ENCODE assay signal across 32 cellular contexts in the genomic region with DNA sequence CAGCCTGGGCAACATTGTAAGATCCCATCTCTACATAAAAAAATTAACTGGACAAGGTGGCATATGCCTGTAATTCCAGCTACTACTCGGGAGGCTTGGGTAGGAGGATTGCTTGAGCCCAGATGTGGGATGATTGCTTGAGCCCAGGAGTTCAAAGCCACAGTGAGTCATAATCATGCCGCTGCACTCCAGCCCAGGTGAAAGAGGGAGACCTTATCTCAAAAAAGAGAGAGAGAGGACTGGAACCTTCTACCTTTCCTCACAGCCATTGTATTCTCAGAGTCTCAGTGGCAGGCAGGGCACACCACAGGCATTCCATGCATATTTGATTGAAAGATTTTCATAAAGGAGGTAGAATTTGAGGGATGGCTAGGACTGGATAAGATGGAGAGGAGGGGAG.
"Had no signal": no experiment of that assay in that cellular context is flagged by ENCODE, and none has a peak within 500 bp of the region (broad histone marks: within the 10 kb centered on the region; RNA-seq: fewer than 3 reads in every experiment).

No MANE protein-coding gene starts in this region.

- H3K4me2 ChIP-seq: smooth muscle cell had no signal

- H3K27me3 ChIP-seq: cardiac muscle cell, colonic mucosa, right atrium auricular region, tibial nerve, uterus had no signal

- H3K27me3 Mint-ChIP-seq: activated naive CD8-positive, alpha-beta T cell; brain had no signal

- H3K36me3 ChIP-seq: cardiac muscle cell, colonic mucosa, esophagus squamous epithelium, right atrium auricular region, suprapubic skin, tibial nerve, uterus had no signal

- H3K27ac Mint-ChIP-seq: activated naive CD8-positive, alpha-beta T cell; activated T-cell treated with anti-CD3 and anti-CD28 coated beads, Interleukin-2, amount 50 U/mL, for 72 hours; brain; T-helper 1 cell treated with Interleukin-12 subunit alpha and Interleukin-12 subunit beta and Interleukin-4 antibody, amounts not matched to agents 30 μg/mL and 1 μg/mL, for 36 hours had no signal

- H3K79me2 ChIP-seq: parathyroid adenoma had no signal

- H3K4me1 ChIP-seq: colonic mucosa, esophagus squamous epithelium, parathyroid adenoma, right atrium auricular region, suprapubic skin, tibial nerve, uterus had no signal

- H3K9me3 ChIP-seq: colonic mucosa, esophagus squamous epithelium, right atrium auricular region, suprapubic skin, tibial nerve, uterus had no signal

- H3K27ac ChIP-seq: cardiac muscle cell, colonic mucosa, epithelial cell of prostate, esophagus squamous epithelium, parathyroid adenoma, right atrium auricular region, suprapubic skin, tibial nerve, uterus, VCaP had no signal

- H3K4me3 Mint-ChIP-seq: activated naive CD8-positive, alpha-beta T cell; activated T-cell treated with anti-CD3 and anti-CD28 coated beads, Interleukin-2, amount 50 U/mL, for 72 hours; brain; naive thymus-derived CD4-positive, alpha-beta T cell; T-helper 1 cell treated with Interleukin-12 subunit alpha and Interleukin-12 subunit beta and Interleukin-4 antibody, amounts not matched to agents 30 μg/mL and 1 μg/mL, for 36 hours had no signal

- H3K4me3 ChIP-seq: cardiac muscle cell, colonic mucosa, esophagus squamous epithelium, right atrium auricular region, smooth muscle cell, suprapubic skin, tibial nerve, uterus had no signal

- ATAC-seq: activated T-cell treated with anti-CD3 and anti-CD28 coated beads, Interleukin-2, amount 50 U/mL, for 72 hours; left cardiac atrium; naive thymus-derived CD4-positive, alpha-beta T cell had no signal

- H3K36me3 Mint-ChIP-seq: brain; naive thymus-derived CD4-positive, alpha-beta T cell had no signal

- DNase-seq: activated CD4-positive, alpha-beta T cell treated with anti-CD3 and anti-CD28 coated beads for 4 hours; activated CD4-positive, alpha-beta T cell treated with anti-CD3 and anti-CD28 coated beads, Interleukin-2, amount 50 U/mL, for 4 hours; activated naive CD4-positive, alpha-beta T cell; activated T-cell treated with anti-CD3 and anti-CD28 coated beads for 4 hours; activated T-cell treated with anti-CD3 and anti-CD28 coated beads, Interleukin-2, amount 50 U/mL, for 72 hours; aorta; cerebellar nuclear complex; colonic mucosa; effector CD8-positive, alpha-beta T cell; esophagus squamous epithelium; islet precursor cell; left cardiac atrium; mammary epithelial cell; midbrain; naive thymus-derived CD4-positive, alpha-beta T cell; stimulated activated CD4-positive, alpha-beta T cell treated with anti-CD3 and anti-CD28 coated beads, Interleukin-1b, Interleukin-23, amount 100 ng/mL, for 48 hours; stimulated activated CD4-positive, alpha-beta T cell treated with anti-CD3 and anti-CD28 coated beads, Interleukin-4, amount 100 ng/mL, for 4 hours; stimulated activated CD8-positive, alpha-beta memory T cell treated with anti-CD3 and anti-CD28 coated beads, Interleukin-4, amount 100 ng/mL, for 48 hours; stimulated activated naive CD4-positive, alpha-beta T cell; T-helper 9 cell; uterus had no signal

- H3K4me1 Mint-ChIP-seq: brain had no signal

- H2AFZ ChIP-seq: parathyroid adenoma had no signal
